ENCODE assay signal across 22 cellular contexts in the genomic region with DNA sequence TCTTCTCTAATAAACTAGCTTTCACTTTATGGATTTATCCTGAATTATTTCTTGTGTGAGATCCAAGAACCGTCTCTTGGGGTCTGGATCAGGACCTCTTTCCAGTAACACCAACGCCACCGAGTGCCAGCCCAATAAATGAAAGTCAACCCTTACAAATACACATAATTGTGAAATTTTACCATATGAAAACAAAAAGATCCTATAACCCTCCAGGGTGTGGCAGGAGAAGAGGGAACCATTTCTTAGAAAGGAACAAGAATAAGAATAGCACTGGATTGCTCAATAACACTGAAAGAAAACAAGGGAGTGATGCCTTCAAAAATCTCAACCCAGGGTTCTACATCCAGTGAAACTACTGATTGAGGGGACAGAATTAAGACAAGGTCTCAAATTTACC. TPM values are rescaled to one million over a fixed set of nuclear protein-coding genes. Genes with fewer than 3 reads are reported as not detected.
A peak's percentile ranks its signal among the peaks of the same experiment; 100 is the strongest.
DNase-seq lines count a peak whose midpoint lies in the region; ATAC-seq and TF ChIP-seq lines count a peak whose summit lies in the region.
"Had no signal": no experiment of that assay in that cellular context is flagged by ENCODE, and none has a peak within 500 bp of the region (broad histone marks: within the 10 kb centered on the region; RNA-seq: fewer than 3 reads in every experiment).

No MANE protein-coding gene starts in this region.

- H3K4me1 Mint-ChIP-seq in activated T-helper 1 cell treated with anti-CD3 and anti-CD28 coated beads, Interleukin-12 subunit alpha, Interleukin-12 subunit beta, Interleukin-2, Interleukin-4 antibody, amounts not matched to agents 30 ng/mL and 10 ng/mL and 1 ng/mL, durations not matched to agents 14 hours and 24 hours and 36 hours (ENCODE audit: low read depth) = peaks cover 77% of the 10 kb centered on the region

- no peak for TF ChIP-seq CTCF in left lung (IDR thresholded peaks at IDR 0.05)

- intact Hi-C loops in activated T-helper 1 cell treated with anti-CD3 and anti-CD28 coated beads, Interleukin-12 subunit alpha, Interleukin-12 subunit beta, Interleukin-2, Interleukin-4 antibody, amounts not matched to agents 30 ng/mL and 10 ng/mL and 1 ng/mL, durations not matched to agents 14 hours and 24 hours and 36 hours (cut with micrococcal nuclease) = no loop called here
- intact Hi-C loops in left lung (cut with DNase I) = no loop called here

- H3K27me3 ChIP-seq in BLaER1 treated with 17β-estradiol and CSF1 and Interleukin-3, amounts not matched to agents 10 nM and 100 nM = no peaks in the 10 kb centered on the region
- no peaks in the 10 kb centered on the region for H3K27me3 ChIP-seq in left lung
- H3K27me3 ChIP-seq: body of pancreas, colonic mucosa had no signal

- peak overlapping the region in 6 of 11 experiments; percentile 14 to 71 (median 56); a peak in 8 of 22 replicates for H3K27ac ChIP-seq in BLaER1 treated with 17β-estradiol and CSF1 and Interleukin-3, amounts not matched to agents 10 nM and 100 nM
- H3K27ac ChIP-seq in left lung = no peak overlapping the region
- H3K27ac ChIP-seq: body of pancreas, colonic mucosa, HL-60 had no signal

- TF ChIP-seq EP300 in Ishikawa (IDR thresholded peaks at IDR 0.05; ENCODE audit: borderline replicate concordance) = no peak

- peaks cover 43% of the 10 kb centered on the region for H3K36me3 Mint-ChIP-seq in activated T-helper 1 cell treated with anti-CD3 and anti-CD28 coated beads, Interleukin-12 subunit alpha, Interleukin-12 subunit beta, Interleukin-2, Interleukin-4 antibody, amounts not matched to agents 30 ng/mL and 10 ng/mL and 1 ng/mL, durations not matched to agents 14 hours and 24 hours and 36 hours (ENCODE audit: low read depth)

- H3K9me3 ChIP-seq in BLaER1 treated with 17β-estradiol and CSF1 and Interleukin-3, amounts not matched to agents 10 nM and 100 nM (replicated peaks in 1 of 11) = peaks cover 0 to 9% (median 7%) of the 10 kb centered on the region in 11 experiments; a peak in 12 of 22 replicates
- H3K9me3 ChIP-seq in left lung = no peaks in the 10 kb centered on the region
- H3K9me3 ChIP-seq: body of pancreas, colonic mucosa had no signal

- no peak overlapping the region for H3K4me3 Mint-ChIP-seq in activated T-helper 1 cell treated with anti-CD3 and anti-CD28 coated beads, Interleukin-12 subunit alpha, Interleukin-12 subunit beta, Interleukin-2, Interleukin-4 antibody, amounts not matched to agents 30 ng/mL and 10 ng/mL and 1 ng/mL, durations not matched to agents 14 hours and 24 hours and 36 hours

- H3K27ac Mint-ChIP-seq in activated T-helper 1 cell treated with anti-CD3 and anti-CD28 coated beads, Interleukin-12 subunit alpha, Interleukin-12 subunit beta, Interleukin-2, Interleukin-4 antibody, amounts not matched to agents 30 ng/mL and 10 ng/mL and 1 ng/mL, durations not matched to agents 14 hours and 24 hours and 36 hours = peak overlapping the region; percentile 69

- no peaks in the 10 kb centered on the region for H3K27me3 Mint-ChIP-seq in activated T-helper 1 cell treated with anti-CD3 and anti-CD28 coated beads, Interleukin-12 subunit alpha, Interleukin-12 subunit beta, Interleukin-2, Interleukin-4 antibody, amounts not matched to agents 30 ng/mL and 10 ng/mL and 1 ng/mL, durations not matched to agents 14 hours and 24 hours and 36 hours (ENCODE audit: insufficient read depth)

- peak overlapping the region in 6 of 11 experiments; percentile 8 to 87 (median 66); a peak in 10 of 22 replicates for H3K4me2 ChIP-seq in BLaER1 treated with 17β-estradiol and CSF1 and Interleukin-3, amounts not matched to agents 10 nM and 100 nM

- TF ChIP-seq RAD21 in Ishikawa (IDR thresholded peaks at IDR 0.05; ENCODE audit: low read depth) = no peak

- no peak overlapping the region for H3K4me3 ChIP-seq in BLaER1 treated with 17β-estradiol and CSF1 and Interleukin-3, amounts not matched to agents 10 nM and 100 nM
- H3K4me3 ChIP-seq in left lung = no peak overlapping the region
- H3K4me3 ChIP-seq: body of pancreas, colonic mucosa had no signal

- H4K20me1 ChIP-seq in BLaER1 treated with 17β-estradiol and CSF1 and Interleukin-3, amounts not matched to agents 10 nM and 100 nM = no peaks in the 10 kb centered on the region

- peak overlapping the region in 4 of 11 experiments; percentile 6 to 27 (median 16); a peak in 3 of 22 replicates for H3K9ac ChIP-seq in BLaER1 treated with 17β-estradiol and CSF1 and Interleukin-3, amounts not matched to agents 10 nM and 100 nM

- peaks cover 9 to 98% (median 30%) of the 10 kb centered on the region in 10 experiments for H3K4me1 ChIP-seq in BLaER1 treated with 17β-estradiol and CSF1 and Interleukin-3, amounts not matched to agents 10 nM and 100 nM
- H3K4me1 ChIP-seq in left lung = peaks cover 0 to 22% of the 10 kb centered on the region in 2 donors
- H3K4me1 ChIP-seq: colonic mucosa had no signal

- peak; percentile 27 for ATAC-seq in left lung
- ATAC-seq in HG02763 (IDR thresholded peaks at IDR 0.05; ENCODE audit: unreplicated experiment) = no peak
- ATAC-seq in HG03159 (IDR thresholded peaks at IDR 0.05; ENCODE audit: unreplicated experiment) = no peak
- ATAC-seq: body of pancreas, left colon, PC-3, SK-N-SH treated with all-trans-retinoic acid at 6 μM for 48 hours had no signal

- no peak for DNase-seq in activated T-helper 1 cell treated with anti-CD3 and anti-CD28 coated beads, Interleukin-12 subunit alpha, Interleukin-12 subunit beta, Interleukin-2, Interleukin-4 antibody, amounts not matched to agents 30 ng/mL and 10 ng/mL and 1 ng/mL, durations not matched to agents 14 hours and 24 hours and 36 hours (ENCODE audit: low spot score)
- DNase-seq in left lung = no peak
- DNase-seq in T-helper 9 cell = no peak
- DNase-seq in NCI-H2029 treated with DMSO at 0.1 percent for 48 hours (lab: John Stamatoyannopoulos, UW) = no peak
- DNase-seq: activated CD4-positive, alpha-beta T cell treated with anti-CD3 and anti-CD28 coated beads for 4 hours; activated naive CD4-positive, alpha-beta T cell treated with anti-CD3 and anti-CD28 coated beads, Interleukin-2, amount 50 U/mL, for 16 hours; body of pancreas; colonic mucosa; EL; GOT3; left colon; NCI-H1105; NCI-H526; PC-3; trophoblast cell had no signal

- H3K36me3 ChIP-seq in BLaER1 treated with 17β-estradiol and CSF1 and Interleukin-3, amounts not matched to agents 10 nM and 100 nM = peaks cover 7 to 29% (median 20%) of the 10 kb centered on the region in 11 experiments; a peak in 21 of 22 replicates
- peaks cover 0 to 17% of the 10 kb centered on the region in 2 donors for H3K36me3 ChIP-seq in left lung
- H3K36me3 ChIP-seq: colonic mucosa had no signal

- peaks cover 7% of the 10 kb centered on the region for H3K9me3 Mint-ChIP-seq in activated T-helper 1 cell treated with anti-CD3 and anti-CD28 coated beads, Interleukin-12 subunit alpha, Interleukin-12 subunit beta, Interleukin-2, Interleukin-4 antibody, amounts not matched to agents 30 ng/mL and 10 ng/mL and 1 ng/mL, durations not matched to agents 14 hours and 24 hours and 36 hours

TF ChIP-seq in Ishikawa, 13 proteins besides CTCF, POLR2A, EP300 and RAD21:
- TF ChIP-seq CREB1 (IDR thresholded peaks at IDR 0.05; ENCODE audit: low read depth) (no peak), CEBPB (IDR thresholded peaks at IDR 0.05) (0 out of 2 replicates have a peak, but pooled peaks have one; percentile 8)

RNA-seq across cellular contexts. Expression of gene ACKR4, which starts 51.6 kb away (rescaled TPM):
- total RNA-seq in activated T-helper 1 cell treated with anti-CD3 and anti-CD28 coated beads, Interleukin-12 subunit alpha, Interleukin-12 subunit beta, Interleukin-2, Interleukin-4 antibody, amounts not matched to agents 30 ng/mL and 10 ng/mL and 1 ng/mL, durations not matched to agents 14 hours and 24 hours and 36 hours = 0.15 and 0.16 TPM in 2 replicates
- 1 to 10 TPM; 4.8 to 6.9 TPM for total RNA-seq in left lung
- total RNA-seq: frontal cortex, PC-3 had no signal

Comparison
In these comparisons a context has a peak if more than half of its experiments do, and no peak if none do; other contexts are left out.
1. H3K27ac ChIP-seq: peak in BLaER1 treated with 17β-estradiol and CSF1 and Interleukin-3, amounts not matched to agents 10 nM and 100 nM (6 of 11); none in left lung (0 of 2).